9 cellular contexts compared by ENCODE assay signal in genomic region chr3:5181479-5182141, GRCh38.
A peak's percentile ranks its signal among the peaks of the same experiment; 100 is the strongest.
DNase-seq lines count a peak whose midpoint lies in the region; ATAC-seq lines count a peak whose summit lies in the region.
"Had no signal": no experiment of that assay in that cellular context is flagged by ENCODE, and none has a peak within 500 bp of the region (broad histone marks: within the 10 kb centered on the region; RNA-seq: fewer than 3 reads in every experiment).

No MANE protein-coding gene starts in this region.

- H3K36me3 Mint-ChIP-seq in stimulated activated naive CD8-positive, alpha-beta T cell treated with anti-CD3 and anti-CD28 coated beads, Interleukin-15, Interleukin-2, amounts not matched to agents 100 ng/mL and 50 ng/mL, for 24 hours (ENCODE audit: low read depth): peaks cover 54% of the 10 kb centered on the region

- no peak for ATAC-seq in stimulated activated naive CD8-positive, alpha-beta T cell treated with anti-CD3 and anti-CD28 coated beads, Interleukin-15, Interleukin-2, amounts not matched to agents 100 U/mL and 50 U/mL, for 24 hours
- peak; percentile 76 for ATAC-seq in HG02763 (IDR thresholded peaks at IDR 0.05; ENCODE audit: unreplicated experiment)

- no peak overlapping the region for H3K4me3 Mint-ChIP-seq in stimulated activated naive CD8-positive, alpha-beta T cell treated with anti-CD3 and anti-CD28 coated beads, Interleukin-15, Interleukin-2, amounts not matched to agents 100 ng/mL and 50 ng/mL, for 24 hours

- no peaks in the 10 kb centered on the region for H3K27me3 Mint-ChIP-seq in stimulated activated naive CD8-positive, alpha-beta T cell treated with anti-CD3 and anti-CD28 coated beads, Interleukin-15, Interleukin-2, amounts not matched to agents 100 ng/mL and 50 ng/mL, for 24 hours

- H3K27ac Mint-ChIP-seq in stimulated activated naive CD8-positive, alpha-beta T cell treated with anti-CD3 and anti-CD28 coated beads, Interleukin-15, Interleukin-2, amounts not matched to agents 100 ng/mL and 50 ng/mL, for 24 hours: peak overlapping the region; percentile 48

- no peaks in the 10 kb centered on the region for H3K9me3 Mint-ChIP-seq in stimulated activated naive CD8-positive, alpha-beta T cell treated with anti-CD3 and anti-CD28 coated beads, Interleukin-15, Interleukin-2, amounts not matched to agents 100 ng/mL and 50 ng/mL, for 24 hours

- peaks cover 49% of the 10 kb centered on the region for H3K4me1 Mint-ChIP-seq in stimulated activated naive CD8-positive, alpha-beta T cell treated with anti-CD3 and anti-CD28 coated beads, Interleukin-15, Interleukin-2, amounts not matched to agents 100 ng/mL and 50 ng/mL, for 24 hours (ENCODE audit: low read depth)

- DNase-seq in stimulated activated naive CD8-positive, alpha-beta T cell treated with anti-CD3 and anti-CD28 coated beads, Interleukin-15, Interleukin-2, amounts not matched to agents 100 U/mL and 50 U/mL, for 24 hours: no peak
- DNase-seq in KG1 (lab: John Stamatoyannopoulos, UW) (peak; percentile 37), HuH-7 (ENCODE audit: low spot score) (no peak), NCI-H1436 (lab: John Stamatoyannopoulos, UW) (no peak), HK-2 (ENCODE audit: unreplicated experiment) (no peak)
- DNase-seq in stimulated activated CD4-positive, alpha-beta T cell treated with anti-CD3 and anti-CD28 coated beads, Interleukin-4, amount 100 ng/mL, for 24 hours: no peak
- DNase-seq: effector memory CD4-positive, alpha-beta T cell had no signal
